8 cellular contexts compared by ENCODE assay signal in genomic region chr9:36485647-36486453, GRCh38.
DNase-seq lines count a peak whose midpoint lies in the region; ATAC-seq, FAIRE-seq and TF ChIP-seq lines count a peak whose summit lies in the region.

No MANE protein-coding gene starts in this region.

- ATAC-seq in HG02981 (IDR thresholded peaks at IDR 0.05; ENCODE audit: unreplicated experiment) (no peak), omental fat pad (ENCODE audit: low FRiP score) (no peak)

- CTCF ChIA-PET in MCF 10A (lab: Yijun Ruan, JAX): interaction anchor here (0.7 to 3.0 kb wide), 7 partner anchors 10 to 829 kb away, joined by 3 to 10 read pairs (median 3); no protein-coding TSS in a partner anchor

- H3K79me2 ChIP-seq in KMS-11 (ENCODE audit: insufficient read depth, low read depth): peaks cover 18% of the 10 kb centered on the region; the same call in 1 of the 2 replicates

- TF ChIP-seq CTCF in KMS-11 (conservative IDR thresholded peaks at IDR 0.05; ENCODE audit: low read depth, low read length): no peak
- no peak for TF ChIP-seq CTCF in MCF 10A (IDR thresholded peaks at IDR 0.05; ENCODE audit: unreplicated experiment)
- TF ChIP-seq CTCF in omental fat pad (IDR thresholded peaks at IDR 0.05): no peak

- FAIRE-seq in urothelium cell line (lab: Jason Lieb, UNC): no peak

- no peaks in the 10 kb centered on the region for H3K9me3 Mint-ChIP-seq in MCF 10A (ENCODE audit: unreplicated experiment)

- H3K27ac Mint-ChIP-seq in MCF 10A (ENCODE audit: low read depth, unreplicated experiment): peak overlapping the region; percentile 14

- DNase-seq in D341Med (ENCODE audit: low spot score) (peak; percentile 42), MCF 10A (ENCODE audit: unreplicated experiment) (peak; percentile 18), medulla oblongata (ENCODE audit: extremely low spot score) (peak; percentile 43), urothelium cell line (ENCODE audit: low spot score) (peak; percentile 25), NCI-H345 treated with DMSO at 0.1 percent for 48 hours (lab: John Stamatoyannopoulos, UW; ENCODE audit: unreplicated experiment) (no peak), omental fat pad (ENCODE audit: low spot score) (no peak)

- H3K4me2 ChIP-seq in KMS-11: peak overlapping the region; percentile 83

- no peaks in the 10 kb centered on the region for H3K27me3 ChIP-seq in KMS-11 (ENCODE audit: insufficient read depth, low read depth)

- no peak overlapping the region for H3K4me3 ChIP-seq in KMS-11 (IDR thresholded peaks at IDR 0.05; ENCODE audit: insufficient read depth, low read depth, low read length)

- H3K4me3 Mint-ChIP-seq in MCF 10A (ENCODE audit: unreplicated experiment): peak overlapping the region; percentile 71

- no peaks in the 10 kb centered on the region for H3K27me3 Mint-ChIP-seq in MCF 10A (ENCODE audit: insufficient read depth, unreplicated experiment)

- intact Hi-C loops in MCF 10A (cut with micrococcal nuclease): no loop called here

- TSS peak; percentile 42 for BruUV-seq in MCF 10A (replicated peaks; lab: Mats Ljungman, UMichigan)

- no peak overlapping the region for H2AFZ ChIP-seq in KMS-11 (ENCODE audit: low read depth)

- POLR2A ChIA-PET in MCF 10A (lab: Yijun Ruan, JAX): interaction anchor here (0.6 to 2.2 kb wide), 15 partner anchors 14 to 1176 kb away, joined by 3 to 12 read pairs (median 4); partner anchors contain the start of genes CLTA and RNF38

- no peaks in the 10 kb centered on the region for H3K36me3 Mint-ChIP-seq in MCF 10A (ENCODE audit: insufficient read depth, unreplicated experiment)

- peaks cover 7% of the 10 kb centered on the region for H3K4me1 Mint-ChIP-seq in MCF 10A (ENCODE audit: insufficient read depth, unreplicated experiment)

- H3K4me1 ChIP-seq in KMS-11 (ENCODE audit: low read depth, poor library complexity, severe bottlenecking): peaks cover 20% of the 10 kb centered on the region

- H4K20me1 ChIP-seq in KMS-11 (ENCODE audit: insufficient read depth): no peaks in the 10 kb centered on the region

- H3K27ac ChIP-seq in KMS-11: no peak overlapping the region

- H3K36me3 ChIP-seq in KMS-11 (ENCODE audit: insufficient read depth): no peaks in the 10 kb centered on the region

- no peak overlapping the region for H3K9ac ChIP-seq in KMS-11

Comparison
In these comparisons a context has a peak if more than half of its experiments do, and no peak if none do; other contexts are left out.
1. DNase-seq: peak in D341Med (single experiment), MCF 10A (single experiment), medulla oblongata (single experiment) and urothelium cell line (single experiment); none in NCI-H345 treated with DMSO at 0.1 percent for 48 hours (single experiment) and omental fat pad (single experiment).